In the genomic region with DNA sequence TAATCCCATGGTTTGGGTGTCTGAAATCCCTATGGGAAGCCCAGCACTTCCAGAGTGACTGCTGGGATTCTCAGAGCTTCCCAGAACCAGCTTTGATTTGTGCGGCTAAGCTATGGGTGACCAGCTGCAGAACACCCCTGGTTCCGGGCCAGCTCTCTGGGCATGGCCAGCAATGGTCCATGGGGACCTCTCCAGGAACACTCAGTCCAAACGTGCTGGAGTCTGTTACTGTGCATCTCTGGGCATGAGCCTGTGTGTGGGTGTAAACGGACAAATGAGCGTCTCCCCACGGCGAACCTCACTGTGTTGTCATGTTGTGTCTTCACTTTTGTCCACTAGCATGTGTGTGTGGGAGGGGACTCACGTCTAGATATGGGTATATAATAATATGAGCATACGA, we compare ENCODE assay signal across 25 cellular contexts. TPM values are rescaled to one million over a fixed set of nuclear protein-coding genes. Genes with fewer than 3 reads are reported as not detected.
A peak's percentile ranks its signal among the peaks of the same experiment; 100 is the strongest.
DNase-seq lines count a peak whose midpoint lies in the region; ATAC-seq and TF ChIP-seq lines count a peak whose summit lies in the region.
"Had no signal": no experiment of that assay in that cellular context is flagged by ENCODE, and none has a peak within 500 bp of the region (broad histone marks: within the 10 kb centered on the region; RNA-seq: fewer than 3 reads in every experiment).

No MANE protein-coding gene starts in this region.

- H3K9me3 ChIP-seq in ascending aorta (no peaks in the 10 kb centered on the region), heart left ventricle (no peaks in the 10 kb centered on the region), thoracic aorta (no peaks in the 10 kb centered on the region)
- H3K9me3 ChIP-seq: MG63, Peyer's patch, SJSA1, spleen had no signal

- intact Hi-C loops in ascending aorta (cut with DNase I) (loop anchor here (5.0 kb wide), 1 partner anchor 207 kb away; the partner anchor contains the start of gene ATP1A1), heart left ventricle (cut with DNase I) (loop anchor here in 3 of 10 donors (5.0 kb wide), 2 partner anchors 202 to 207 kb away; partner anchors contain the start of gene ATP1A1 (in 2 of the 3)), posterior vena cava (cut with DNase I) (no loop called here)

- TF ChIP-seq CTCF in ascending aorta (IDR thresholded peaks at IDR 0.05) (no peak), heart left ventricle (IDR thresholded peaks at IDR 0.05) (no peak), thoracic aorta (IDR thresholded peaks at IDR 0.05) (no peak)

- H3K4me3 ChIP-seq in ascending aorta (no peak overlapping the region), heart left ventricle (no peak overlapping the region), thoracic aorta (no peak overlapping the region)
- H3K4me3 ChIP-seq: MG63, Peyer's patch, SJSA1, spleen had no signal

- H3K36me3 ChIP-seq in ascending aorta (no peaks in the 10 kb centered on the region), heart left ventricle (no peaks in the 10 kb centered on the region), thoracic aorta (no peaks in the 10 kb centered on the region)
- H3K36me3 ChIP-seq: brain microvascular endothelial cell, MG63, Peyer's patch, SJSA1, spleen had no signal

- DNase-seq in ascending aorta (ENCODE audit: low spot score in 2 of 2) (peak in 1 of 2 donors; percentile 85), heart left ventricle (peak in 1 of 5 donors; percentile 59), posterior vena cava (ENCODE audit: low spot score) (peak; percentile 89), thoracic aorta (ENCODE audit: low spot score) (peak; percentile 53), NCI-H524 treated with DMSO at 0.1 percent for 48 hours (lab: John Stamatoyannopoulos, UW) (no peak), Ammon's horn (ENCODE audit: low spot score) (no peak)
- DNase-seq in stimulated activated CD8-positive, alpha-beta memory T cell treated with anti-CD3 and anti-CD28 coated beads, Interleukin-4, amount 100 ng/mL, for 48 hours, result no peak
- DNase-seq: activated CD4-positive, alpha-beta T cell treated with anti-CD3 and anti-CD28 coated beads, Interleukin-2, amount 10 ng/mL, durations not matched to agents 7 days and 5 days; activated naive CD8-positive, alpha-beta T cell treated with anti-CD3 and anti-CD28 coated beads for 36 hours; brain microvascular endothelial cell; CD4-positive, alpha-beta memory T cell; cortex of kidney; DMS 273 treated with DMSO at 0.1 percent for 48 hours; MG63; NCI-H1417 treated with DMSO at 0.1 percent for 48 hours; NCI-H510A treated with DMSO at 0.1 percent for 48 hours; Peyer's patch; spleen; stimulated activated CD4-positive, alpha-beta T cell treated with anti-CD3 and anti-CD28 coated beads, Interleukin-4, amount 100 ng/mL, for 24 hours; stimulated activated naive CD8-positive, alpha-beta T cell treated with anti-CD3 and anti-CD28 coated beads, Interleukin-15, Interleukin-2, amounts not matched to agents 100 U/mL and 50 U/mL, for 24 hours had no signal

- H3K4me1 ChIP-seq in ascending aorta, result peaks cover 16 to 22% of the 10 kb centered on the region in 2 donors
- H3K4me1 ChIP-seq in heart left ventricle, result peaks cover 0 to 53% (median 28%) of the 10 kb centered on the region in 12 donors
- peaks cover 28 to 56% of the 10 kb centered on the region in 2 donors for H3K4me1 ChIP-seq in thoracic aorta (ENCODE audit: control insufficient read depth in 1 of 2, low read depth in 2 of 2)
- H3K4me1 ChIP-seq: SJSA1 had no signal

- H3K27ac ChIP-seq in ascending aorta (peak overlapping the region; percentile 63 to 74), heart left ventricle (peak overlapping the region in 11 of 12 donors; percentile 4 to 86 (median 58)), thoracic aorta (peak overlapping the region; percentile 72 to 77)
- H3K27ac ChIP-seq: brain microvascular endothelial cell, SJSA1 had no signal

- no peak for TF ChIP-seq POLR2A in heart left ventricle (IDR thresholded peaks at IDR 0.05)

- WGBS in heart left ventricle, 4 donors, result 61 to 81% (median 70%) methylated on average over 9 of the region's 9 CpGs

- ATAC-seq in heart left ventricle (peak; percentile 17 to 63 (median 48)), thoracic aorta (ENCODE audit: insufficient number of reproducible peaks, low FRiP score, low read depth) (peak; percentile 22), GM19397 (IDR thresholded peaks at IDR 0.05; ENCODE audit: unreplicated experiment) (no peak)
- ATAC-seq: stimulated activated naive CD8-positive, alpha-beta T cell treated with anti-CD3 and anti-CD28 coated beads, Interleukin-15, Interleukin-2, amounts not matched to agents 100 U/mL and 50 U/mL, for 24 hours had no signal

- H3K27me3 ChIP-seq in ascending aorta (no peaks in the 10 kb centered on the region), heart left ventricle (no peaks in the 10 kb centered on the region), thoracic aorta (replicated peaks; ENCODE audit: insufficient read depth) (no peaks in the 10 kb centered on the region)
- H3K27me3 ChIP-seq: brain microvascular endothelial cell, MG63, Peyer's patch had no signal

RNA-seq across cellular contexts. Expression of gene MAB21L3, which starts 54.4 kb away (rescaled TPM):
- total RNA-seq in ascending aorta (not detected), heart left ventricle (under 1 TPM in 2 of 9 donors, not detected in 7; 0.08 to 0.15 TPM), posterior vena cava (not detected), thoracic aorta (not detected)
- under 1 TPM in 1 of 2 donors, not detected in 1; 0.04 TPM for polyA plus RNA-seq in heart left ventricle
- total RNA-seq: activated CD4-positive, alpha-beta T cell treated with anti-CD3 and anti-CD28 coated beads, Interleukin-2, amount 10 ng/mL, durations not matched to agents 7 days and 5 days; CD4-positive, alpha-beta memory T cell; progenitor cell of endocrine pancreas; SJSA1; T-helper 1 cell treated with Interleukin-12 subunit alpha and Interleukin-12 subunit beta and Interleukin-4 antibody, amounts not matched to agents 30 ng/mL and 1 ng/mL, for 36 hours had no signal
- polyA plus RNA-seq: AG04450; CD4-positive, alpha-beta memory T cell had no signal

Comparison
In these comparisons a context has a peak if more than half of its experiments do, and no peak if none do; other contexts are left out.
1. DNase-seq: peak in posterior vena cava (single experiment) and thoracic aorta (single experiment); none in NCI-H524 treated with DMSO at 0.1 percent for 48 hours (single experiment), stimulated activated CD8-positive, alpha-beta memory T cell treated with anti-CD3 and anti-CD28 coated beads, Interleukin-4, amount 100 ng/mL, for 48 hours (single experiment) and Ammon's horn (single experiment).
2. Peak in every context shown above with its lines, with median percentiles within 50 percentile points of each other: H3K27ac ChIP-seq.